ENCODE assay signal across 1 cellular context in the genomic region with DNA sequence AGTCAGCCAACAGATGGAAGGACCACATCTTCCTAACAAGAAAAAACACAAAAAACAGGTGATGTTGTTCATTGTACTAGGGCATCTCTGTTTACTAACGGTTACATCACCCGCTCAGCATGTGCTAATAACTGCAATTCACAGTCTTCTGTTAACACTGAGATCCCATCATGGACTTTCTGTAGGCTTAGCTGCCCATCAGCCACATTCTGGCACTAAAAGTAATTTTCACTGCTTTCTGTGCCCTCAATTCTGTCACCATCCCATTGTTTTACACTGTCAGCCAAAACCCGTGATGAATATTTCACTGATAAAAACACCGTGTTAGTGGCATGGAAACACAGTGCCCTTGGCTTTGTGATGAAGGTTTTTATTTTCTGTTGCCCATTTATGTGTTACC.
TF ChIP-seq lines count a peak whose summit lies in the region.

No MANE protein-coding gene starts in this region.

TF ChIP-seq in K562, 482 proteins besides CTCF, POLR2A, EP300 and RAD21 (continued from another document):
- TF ChIP-seq MGA (IDR thresholded peaks at IDR 0.05) (peak; percentile 9; the same call in 1 of the 2 replicates), EGR1 (conservative IDR thresholded peaks at IDR 0.05) (no peak), EP400 (IDR thresholded peaks at IDR 0.05) (peak; percentile 21; the same call in 1 of the 2 replicates), ETS1 (conservative IDR thresholded peaks at IDR 0.05; ENCODE audit: control insufficient read depth, low read depth, low read length) (no peak), CXXC5 (CRISPR knock-in tag; IDR thresholded peaks at IDR 0.05) (peak; percentile 29; the same call in 1 of the 2 replicates), DDX20 (tag; IDR thresholded peaks at IDR 0.05; ENCODE audit: low read depth) (no peak), ZNF384 (IDR thresholded peaks at IDR 0.05; ENCODE audit: low read depth, low read length) (no peak), ZNF143 (CRISPR knock-in tag; IDR thresholded peaks at IDR 0.05) (no peak), ZBTB5 (IDR thresholded peaks at IDR 0.05) (no peak), TFAP4 (CRISPR knock-in tag; IDR thresholded peaks at IDR 0.05; ENCODE audit: borderline replicate concordance) (no peak), MYC (IDR thresholded peaks at IDR 0.05; ENCODE audit: low read depth, low read length) (peak; percentile 78), MYC (CRISPR knock-in tag; IDR thresholded peaks at IDR 0.05; ENCODE audit: borderline replicate concordance, low read depth) (no peak), KAT2B (IDR thresholded peaks at IDR 0.05; ENCODE audit: low read depth, low read length) (no peak), SP2 (IDR thresholded peaks at IDR 0.05; ENCODE audit: extremely low read depth, low read depth, low read length, poor library complexity, severe bottlenecking) (no peak), TRIM28 (IDR thresholded peaks at IDR 0.05) (no peak), CEBPG (CRISPR knock-in tag; IDR thresholded peaks at IDR 0.05) (peak; percentile 69), CEBPG (tag; conservative IDR thresholded peaks at IDR 0.05 in 1 of 2, IDR thresholded peaks at IDR 0.05 in 1 of 2) (peak in 1 of 2 experiments; percentile 82; a peak in 2 of 4 replicates), RBM14 (IDR thresholded peaks at IDR 0.05; ENCODE audit: borderline replicate concordance, insufficient read depth, low read depth, low read length) (no peak), STAG1 (CRISPR knock-in tag; IDR thresholded peaks at IDR 0.05; ENCODE audit: borderline replicate concordance) (no peak), RFX1 (IDR thresholded peaks at IDR 0.05) (no peak), RERE (CRISPR knock-in tag; IDR thresholded peaks at IDR 0.05; ENCODE audit: borderline replicate concordance) (no peak), POLR3A (IDR thresholded peaks at IDR 0.05; ENCODE audit: borderline replicate concordance, extremely low read depth, insufficient read depth, insufficient read length) (no peak), ELF2 (CRISPR knock-in tag; IDR thresholded peaks at IDR 0.05) (no peak), SMAD3 (CRISPR knock-in tag; conservative IDR thresholded peaks at IDR 0.05) (no peak), ZNF589 (CRISPR knock-in tag; IDR thresholded peaks at IDR 0.05; ENCODE audit: low read depth) (peak; percentile 89; the same call in 1 of the 2 replicates), NFATC3 (IDR thresholded peaks at IDR 0.05) (no peak)
- TF ChIP-seq, protein P1, sequence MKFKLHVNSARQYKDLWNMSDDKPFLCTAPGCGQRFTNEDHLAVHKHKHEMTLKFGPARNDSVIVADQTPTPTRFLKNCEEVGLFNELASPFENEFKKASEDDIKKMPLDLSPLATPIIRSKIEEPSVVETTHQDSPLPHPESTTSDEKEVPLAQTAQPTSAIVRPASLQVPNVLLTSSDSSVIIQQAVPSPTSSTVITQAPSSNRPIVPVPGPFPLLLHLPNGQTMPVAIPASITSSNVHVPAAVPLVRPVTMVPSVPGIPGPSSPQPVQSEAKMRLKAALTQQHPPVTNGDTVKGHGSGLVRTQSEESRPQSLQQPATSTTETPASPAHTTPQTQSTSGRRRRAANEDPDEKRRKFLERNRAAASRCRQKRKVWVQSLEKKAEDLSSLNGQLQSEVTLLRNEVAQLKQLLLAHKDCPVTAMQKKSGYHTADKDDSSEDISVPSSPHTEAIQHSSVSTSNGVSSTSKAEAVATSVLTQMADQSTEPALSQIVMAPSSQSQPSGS (CRISPR knock-in tag; IDR thresholded peaks at IDR 0.05), result no peak
- TF ChIP-seq, protein P2, sequence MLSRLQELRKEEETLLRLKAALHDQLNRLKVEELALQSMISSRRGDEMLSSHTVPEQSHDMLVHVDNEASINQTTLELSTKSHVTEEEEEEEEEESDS (CRISPR knock-in tag; IDR thresholded peaks at IDR 0.05), result no peak
- TF ChIP-seq, protein P3, sequence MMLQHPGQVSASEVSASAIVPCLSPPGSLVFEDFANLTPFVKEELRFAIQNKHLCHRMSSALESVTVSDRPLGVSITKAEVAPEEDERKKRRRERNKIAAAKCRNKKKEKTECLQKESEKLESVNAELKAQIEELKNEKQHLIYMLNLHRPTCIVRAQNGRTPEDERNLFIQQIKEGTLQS (IDR thresholded peaks at IDR 0.05), result peak; percentile 45; the same call in 1 of the 2 replicates
- TF ChIP-seq, protein P3 (CRISPR knock-in tag; conservative IDR thresholded peaks at IDR 0.05), result no peak
